9 cellular contexts compared by ENCODE assay signal in genomic region chr1:41728403-41729202, GRCh38.
DNase-seq lines count a peak whose midpoint lies in the region; ATAC-seq and TF ChIP-seq lines count a peak whose summit lies in the region.
"Had no signal": no experiment of that assay in that cellular context is flagged by ENCODE, and none has a peak within 500 bp of the region (broad histone marks: within the 10 kb centered on the region; RNA-seq: fewer than 3 reads in every experiment).

No MANE protein-coding gene starts in this region.

- no peak overlapping the region for H3K4me3 ChIP-seq in RWPE2 (ENCODE audit: severe bottlenecking)
- H3K4me3 ChIP-seq in suprapubic skin, result no peak overlapping the region

- H3K4me1 Mint-ChIP-seq in stimulated activated memory B cell treated with anti-CD40 and anti-IgM and Interleukin-4, amounts not matched to agents 10 μg/mL and 1 μg/mL and 100 μg/mL, for 72 hours, result peaks cover 62% of the 10 kb centered on the region

- no peaks in the 10 kb centered on the region for H3K9me3 Mint-ChIP-seq in stimulated activated memory B cell treated with anti-CD40 and anti-IgM and Interleukin-4, amounts not matched to agents 10 μg/mL and 1 μg/mL and 100 μg/mL, for 72 hours

- no peaks in the 10 kb centered on the region for H3K27me3 Mint-ChIP-seq in stimulated activated memory B cell treated with anti-CD40 and anti-IgM and Interleukin-4, amounts not matched to agents 10 μg/mL and 1 μg/mL and 100 μg/mL, for 72 hours

- no peak for TF ChIP-seq POLR2A in suprapubic skin (IDR thresholded peaks at IDR 0.05)

- ATAC-seq in HG02938 (IDR thresholded peaks at IDR 0.05; ENCODE audit: unreplicated experiment) (peak; percentile 76), RWPE2 (ENCODE audit: low read depth) (peak; percentile 14; the same call in 1 of the 3 replicates)
- peak; percentile 95 for ATAC-seq in stimulated activated memory B cell treated with anti-CD40 and anti-IgM and Interleukin-4, amounts not matched to agents 10 μg/mL and 1 μg/mL and 100 μg/mL, for 72 hours

- no peaks in the 10 kb centered on the region for H3K36me3 ChIP-seq in RWPE2 (ENCODE audit: low read depth)
- H3K36me3 ChIP-seq in suprapubic skin, result no peaks in the 10 kb centered on the region

- DNase-seq in activated T-cell treated with anti-CD3 and anti-CD28 coated beads for 24 hours (ENCODE audit: low read depth) (peak; percentile 62), RWPE2 (ENCODE audit: low spot score) (no peak), germinal center (ENCODE audit: low spot score) (peak; percentile 74), suprapubic skin (ENCODE audit: low spot score in 2 of 2) (no peak), COR-L47 (lab: John Stamatoyannopoulos, UW) (no peak)
- DNase-seq in activated T-cell treated with anti-CD3 and anti-CD28 coated beads, Interleukin-2, amount 50 U/mL, for 1 hour, result no peak

- no peaks in the 10 kb centered on the region for H3K36me3 Mint-ChIP-seq in stimulated activated memory B cell treated with anti-CD40 and anti-IgM and Interleukin-4, amounts not matched to agents 10 μg/mL and 1 μg/mL and 100 μg/mL, for 72 hours

- peak overlapping the region; percentile 7 for H3K4me3 Mint-ChIP-seq in stimulated activated memory B cell treated with anti-CD40 and anti-IgM and Interleukin-4, amounts not matched to agents 10 μg/mL and 1 μg/mL and 100 μg/mL, for 72 hours

- H3K9me3 ChIP-seq in RWPE2 (ENCODE audit: severe bottlenecking) (no peaks in the 10 kb centered on the region), suprapubic skin (no peaks in the 10 kb centered on the region)

- peak overlapping the region; percentile 86 for H3K27ac Mint-ChIP-seq in stimulated activated memory B cell treated with anti-CD40 and anti-IgM and Interleukin-4, amounts not matched to agents 10 μg/mL and 1 μg/mL and 100 μg/mL, for 72 hours

- no peak for TF ChIP-seq CTCF in RWPE2 (IDR thresholded peaks at IDR 0.05; ENCODE audit: poor library complexity, severe bottlenecking)
- no peak for TF ChIP-seq CTCF in suprapubic skin (IDR thresholded peaks at IDR 0.05)

- H3K27ac ChIP-seq in RWPE2 (ENCODE audit: poor library complexity, severe bottlenecking) (no peak overlapping the region), suprapubic skin (no peak overlapping the region)
- H3K27ac ChIP-seq: parathyroid adenoma had no signal

- 69% methylated on average over 8 of the region's 12 CpGs for WGBS in suprapubic skin

- TF ChIP-seq EP300 in suprapubic skin (IDR thresholded peaks at IDR 0.05), result no peak

- H3K4me1 ChIP-seq in RWPE2 (ENCODE audit: insufficient read depth, poor library complexity, severe bottlenecking) (no peaks in the 10 kb centered on the region), suprapubic skin (peaks cover 13% of the 10 kb centered on the region)
- H3K4me1 ChIP-seq: parathyroid adenoma had no signal

- H3K27me3 ChIP-seq in RWPE2 (ENCODE audit: insufficient read depth, poor library complexity, severe bottlenecking) (no peaks in the 10 kb centered on the region), suprapubic skin (no peaks in the 10 kb centered on the region)

Comparison
In these comparisons a context has a peak if more than half of its experiments do, and no peak if none do; other contexts are left out.
1. DNase-seq: peak in activated T-cell treated with anti-CD3 and anti-CD28 coated beads for 24 hours (single experiment) and germinal center (single experiment); none in activated T-cell treated with anti-CD3 and anti-CD28 coated beads, Interleukin-2, amount 50 U/mL, for 1 hour (single experiment), RWPE2 (single experiment), suprapubic skin (0 of 2) and COR-L47 (single experiment).
2. ATAC-seq: peak in every context shown above with its lines; median percentile 95 in stimulated activated memory B cell treated with anti-CD40 and anti-IgM and Interleukin-4, amounts not matched to agents 10 μg/mL and 1 μg/mL and 100 μg/mL, for 72 hours; 76 in HG02938; 14 in RWPE2.